ENCODE assay signal across 7 cellular contexts in the genomic region with DNA sequence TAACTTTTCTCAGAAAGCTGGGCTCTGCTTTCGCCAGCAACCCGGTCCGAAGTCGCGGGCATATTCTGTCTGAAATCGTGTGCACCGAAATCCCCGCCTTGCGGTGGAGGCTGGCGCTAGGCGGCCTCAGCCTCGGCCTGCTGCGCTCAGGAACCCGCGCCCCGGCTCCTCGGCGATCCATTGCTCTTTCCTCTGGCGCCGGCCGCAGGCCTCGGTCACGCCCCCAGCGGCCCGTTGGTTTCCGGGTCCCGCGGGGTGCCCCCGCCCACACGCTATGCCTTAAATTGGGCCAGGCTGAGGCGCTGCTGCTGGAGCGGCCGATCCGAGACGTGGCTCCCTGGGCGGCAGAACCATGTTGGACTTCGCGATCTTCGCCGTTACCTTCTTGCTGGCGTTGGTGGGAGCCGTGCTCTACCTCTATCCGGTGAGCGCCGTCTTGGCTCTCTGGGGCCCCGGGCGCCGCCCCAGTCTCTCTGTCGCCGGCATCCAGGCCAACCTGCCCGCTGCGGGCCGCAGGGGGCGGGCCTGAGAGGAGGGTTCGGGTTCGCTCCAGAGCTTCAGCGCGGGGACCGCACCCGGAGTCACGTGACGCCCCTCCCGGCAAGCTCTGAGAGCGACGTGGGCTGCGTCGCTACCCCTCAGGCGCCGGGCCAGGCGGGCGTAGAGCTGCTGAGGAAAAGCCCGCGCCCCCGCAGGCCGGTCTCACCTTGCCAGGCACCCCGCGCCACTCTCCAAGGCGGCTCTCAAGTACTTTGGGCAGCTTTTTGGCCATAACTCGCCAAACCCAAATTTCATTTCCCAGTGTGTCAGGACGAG. TPM values are rescaled to one million over a fixed set of nuclear protein-coding genes. Genes with fewer than 3 reads are reported as not detected.
DNase-seq lines count a peak whose midpoint lies in the region; ATAC-seq and TF ChIP-seq lines count a peak whose summit lies in the region.

A gene with protein sequence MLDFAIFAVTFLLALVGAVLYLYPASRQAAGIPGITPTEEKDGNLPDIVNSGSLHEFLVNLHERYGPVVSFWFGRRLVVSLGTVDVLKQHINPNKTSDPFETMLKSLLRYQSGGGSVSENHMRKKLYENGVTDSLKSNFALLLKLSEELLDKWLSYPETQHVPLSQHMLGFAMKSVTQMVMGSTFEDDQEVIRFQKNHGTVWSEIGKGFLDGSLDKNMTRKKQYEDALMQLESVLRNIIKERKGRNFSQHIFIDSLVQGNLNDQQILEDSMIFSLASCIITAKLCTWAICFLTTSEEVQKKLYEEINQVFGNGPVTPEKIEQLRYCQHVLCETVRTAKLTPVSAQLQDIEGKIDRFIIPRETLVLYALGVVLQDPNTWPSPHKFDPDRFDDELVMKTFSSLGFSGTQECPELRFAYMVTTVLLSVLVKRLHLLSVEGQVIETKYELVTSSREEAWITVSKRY (plus strand): TSS at position 308 of the 816 bp plus-strand sequence. CDS start 45 bp downstream, at position 353.

- peak within 1 kb of the TSS; percentile 94 to 96 for H3K27ac ChIP-seq in ascending aorta

- H3K4me1 ChIP-seq in ascending aorta, result peaks cover 0 to 16% of the 10 kb centered on the region in 2 donors

- peak; percentile 8 for DNase-seq in NCI-H187 treated with DMSO at 0.1 percent for 48 hours (lab: John Stamatoyannopoulos, UW)
- peak; percentile 82 to 98 for DNase-seq in ascending aorta (ENCODE audit: low spot score in 2 of 2)
- DNase-seq in hepatic stellate cell (ENCODE audit: low spot score), result peak; percentile 93
- peak; percentile 84 for DNase-seq in renal cortical epithelial cell (ENCODE audit: low read depth)

- peaks cover 0 to 11% of the 10 kb centered on the region in 2 donors for H3K36me3 ChIP-seq in ascending aorta

- no peaks in the 10 kb centered on the region for H3K9me3 ChIP-seq in ascending aorta

- peak within 1 kb of the TSS; percentile 51 to 72 for H3K4me3 ChIP-seq in ascending aorta

- no peaks in the 10 kb centered on the region for H3K27me3 ChIP-seq in ascending aorta

- peak in 2 of 3 experiments; percentile 21 to 40 for TF ChIP-seq CTCF in ascending aorta (IDR thresholded peaks at IDR 0.05)

- intact Hi-C loops in T-helper 2 cell treated with Interferon-gamma antibody and Interleukin-4, amounts not matched to agents 100 ng/mL and 5 ng/mL, for 36 hours (cut with micrococcal nuclease), result loop anchor here (1.0 to 10.0 kb wide), 11 partner anchors 89 to 1207 kb away; partner anchors contain the start of genes ABI2, BMPR2, CD28 and FAM117B
- intact Hi-C loops in ascending aorta (cut with DNase I), result loop anchor here (2.0 to 5.0 kb wide), 4 partner anchors 90 to 607 kb away; partner anchors contain the start of genes ABI2, CARF and FAM117B

- ATAC-seq in GM18502 (IDR thresholded peaks at IDR 0.05; ENCODE audit: poor library complexity, unreplicated experiment) (peak; percentile 89), HG02970 (IDR thresholded peaks at IDR 0.05; ENCODE audit: low FRiP score, unreplicated experiment) (peak; percentile 89)

RNA-seq across cellular contexts. Expression of the gene that starts here (rescaled TPM):
- total RNA-seq in T-helper 2 cell treated with Interferon-gamma antibody and Interleukin-4, amounts not matched to agents 100 ng/mL and 5 ng/mL, for 36 hours, result 23.7 and 25.1 TPM in 2 replicates
- total RNA-seq in ascending aorta (13.6 TPM), renal cortical epithelial cell (27.6 and 52.4 TPM in 2 replicates)

Comparison
In these comparisons a context has a peak if more than half of its experiments do, and no peak if none do; other contexts are left out.
1. Peak in every context shown above with its lines: DNase-seq, ATAC-seq, H3K4me3 ChIP-seq and H3K27ac ChIP-seq.
2. DNase-seq: peak in every context shown above with its lines; median percentile 93 in hepatic stellate cell; 90 in ascending aorta; 84 in renal cortical epithelial cell; 8 in NCI-H187 treated with DMSO at 0.1 percent for 48 hours.